In the genomic region with DNA sequence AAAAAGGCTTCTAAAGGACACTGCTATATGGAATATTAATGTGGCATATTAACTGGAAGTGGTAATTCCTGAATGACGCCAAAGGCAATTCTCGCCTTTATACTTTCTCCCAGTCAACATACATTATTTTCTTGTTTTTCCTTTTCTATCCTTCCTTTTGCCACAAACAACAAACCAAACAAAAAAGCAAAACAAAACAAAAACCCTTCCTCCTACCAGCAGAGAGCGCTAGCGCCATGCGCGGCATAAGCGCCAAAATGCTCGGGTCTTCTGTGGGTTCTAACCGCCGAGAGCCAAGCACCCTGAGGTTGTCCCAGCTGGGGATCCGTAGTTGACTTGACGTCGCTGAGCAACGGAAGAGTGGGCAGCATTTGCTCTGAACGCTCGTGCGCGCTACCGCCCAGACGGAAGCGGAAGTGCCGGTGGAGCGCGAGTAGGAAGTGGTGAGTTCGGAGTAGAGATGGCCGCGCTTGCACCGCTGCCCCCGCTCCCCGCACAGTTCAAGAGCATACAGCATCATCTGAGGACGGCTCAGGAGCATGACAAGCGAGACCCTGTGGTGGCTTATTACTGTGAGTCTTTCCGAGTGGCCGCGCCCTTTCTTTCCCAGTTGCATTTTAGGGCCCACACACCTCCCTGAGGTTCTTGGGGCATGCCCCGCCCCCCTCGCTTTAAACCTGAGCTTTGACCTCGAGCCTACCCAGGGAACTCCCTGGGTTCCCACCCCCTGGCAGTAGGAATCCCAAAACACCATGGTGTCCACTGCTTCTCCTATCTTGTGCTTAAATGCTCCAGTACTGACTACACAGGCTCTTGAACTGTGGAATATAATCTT, we compare ENCODE assay signal across 1 cellular context.
TF ChIP-seq lines count a peak whose summit lies in the region.

Gene NMBR, minus strand, starts transcription at position 295 of the 835 bp plus-strand sequence. CDS start 58,464 bp downstream, outside the sequence.
A gene with protein sequence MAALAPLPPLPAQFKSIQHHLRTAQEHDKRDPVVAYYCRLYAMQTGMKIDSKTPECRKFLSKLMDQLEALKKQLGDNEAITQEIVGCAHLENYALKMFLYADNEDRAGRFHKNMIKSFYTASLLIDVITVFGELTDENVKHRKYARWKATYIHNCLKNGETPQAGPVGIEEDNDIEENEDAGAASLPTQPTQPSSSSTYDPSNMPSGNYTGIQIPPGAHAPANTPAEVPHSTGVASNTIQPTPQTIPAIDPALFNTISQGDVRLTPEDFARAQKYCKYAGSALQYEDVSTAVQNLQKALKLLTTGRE (plus strand): TSS at position 436 of the 835 bp plus-strand sequence. CDS start 25 bp downstream, at position 461.

TF ChIP-seq in A549, 52 proteins besides CTCF, POLR2A, EP300 and RAD21 (continued from another document):
- TF ChIP-seq, protein P1, sequence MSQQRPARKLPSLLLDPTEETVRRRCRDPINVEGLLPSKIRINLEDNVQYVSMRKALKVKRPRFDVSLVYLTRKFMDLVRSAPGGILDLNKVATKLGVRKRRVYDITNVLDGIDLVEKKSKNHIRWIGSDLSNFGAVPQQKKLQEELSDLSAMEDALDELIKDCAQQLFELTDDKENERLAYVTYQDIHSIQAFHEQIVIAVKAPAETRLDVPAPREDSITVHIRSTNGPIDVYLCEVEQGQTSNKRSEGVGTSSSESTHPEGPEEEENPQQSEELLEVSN (IDR thresholded peaks at IDR 0.05; ENCODE audit: borderline replicate concordance, low read depth) = no peak
- TF ChIP-seq CHD2 (IDR thresholded peaks at IDR 0.05; ENCODE audit: low read length, partially characterized antibody) = no peak
- TF ChIP-seq TP53 (CRISPR knock-in tag; IDR thresholded peaks at IDR 0.05) = no peak
- TF ChIP-seq FOSL2 (IDR thresholded peaks at IDR 0.05) = no peak
- no peak for TF ChIP-seq FOSL2 (CRISPR knock-in tag; IDR thresholded peaks at IDR 0.05)
- TF ChIP-seq, protein P2, sequence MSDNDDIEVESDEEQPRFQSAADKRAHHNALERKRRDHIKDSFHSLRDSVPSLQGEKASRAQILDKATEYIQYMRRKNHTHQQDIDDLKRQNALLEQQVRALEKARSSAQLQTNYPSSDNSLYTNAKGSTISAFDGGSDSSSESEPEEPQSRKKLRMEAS (IDR thresholded peaks at IDR 0.05) = peak; percentile 85
- TF ChIP-seq ESRRA (IDR thresholded peaks at IDR 0.05; ENCODE audit: borderline replicate concordance, low read length) = no peak
- no peak for TF ChIP-seq RARB (CRISPR knock-in tag; IDR thresholded peaks at IDR 0.05)
- peak; percentile 44 to 82; a peak in 2 of 5 replicates for TF ChIP-seq JUN (IDR thresholded peaks at IDR 0.05)
- TF ChIP-seq, protein P3, sequence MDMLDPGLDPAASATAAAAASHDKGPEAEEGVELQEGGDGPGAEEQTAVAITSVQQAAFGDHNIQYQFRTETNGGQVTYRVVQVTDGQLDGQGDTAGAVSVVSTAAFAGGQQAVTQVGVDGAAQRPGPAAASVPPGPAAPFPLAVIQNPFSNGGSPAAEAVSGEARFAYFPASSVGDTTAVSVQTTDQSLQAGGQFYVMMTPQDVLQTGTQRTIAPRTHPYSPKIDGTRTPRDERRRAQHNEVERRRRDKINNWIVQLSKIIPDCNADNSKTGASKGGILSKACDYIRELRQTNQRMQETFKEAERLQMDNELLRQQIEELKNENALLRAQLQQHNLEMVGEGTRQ (IDR thresholded peaks at IDR 0.05) = no peak
- no peak for TF ChIP-seq MAZ (IDR thresholded peaks at IDR 0.05; ENCODE audit: borderline replicate concordance, low read depth, low read length)
- TF ChIP-seq FOXS1 (CRISPR knock-in tag; IDR thresholded peaks at IDR 0.05) = no peak
- no peak for TF ChIP-seq EHMT2 (IDR thresholded peaks at IDR 0.05; ENCODE audit: low read depth)
- TF ChIP-seq CBX8 (IDR thresholded peaks at IDR 0.05) = no peak
- TF ChIP-seq, protein P4, sequence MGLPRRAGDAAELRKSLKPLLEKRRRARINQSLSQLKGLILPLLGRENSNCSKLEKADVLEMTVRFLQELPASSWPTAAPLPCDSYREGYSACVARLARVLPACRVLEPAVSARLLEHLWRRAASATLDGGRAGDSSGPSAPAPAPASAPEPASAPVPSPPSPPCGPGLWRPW (IDR thresholded peaks at IDR 0.05) = no peak
- TF ChIP-seq NFE2L2 (conservative IDR thresholded peaks at IDR 0.05; ENCODE audit: low read length) = no peak
- no peak for TF ChIP-seq KDM1A (IDR thresholded peaks at IDR 0.05; ENCODE audit: low read depth)
- TF ChIP-seq, protein P5, sequence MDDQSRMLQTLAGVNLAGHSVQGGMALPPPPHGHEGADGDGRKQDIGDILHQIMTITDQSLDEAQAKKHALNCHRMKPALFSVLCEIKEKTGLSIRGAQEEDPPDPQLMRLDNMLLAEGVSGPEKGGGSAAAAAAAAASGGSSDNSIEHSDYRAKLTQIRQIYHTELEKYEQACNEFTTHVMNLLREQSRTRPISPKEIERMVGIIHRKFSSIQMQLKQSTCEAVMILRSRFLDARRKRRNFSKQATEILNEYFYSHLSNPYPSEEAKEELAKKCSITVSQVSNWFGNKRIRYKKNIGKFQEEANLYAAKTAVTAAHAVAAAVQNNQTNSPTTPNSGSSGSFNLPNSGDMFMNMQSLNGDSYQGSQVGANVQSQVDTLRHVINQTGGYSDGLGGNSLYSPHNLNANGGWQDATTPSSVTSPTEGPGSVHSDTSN (IDR thresholded peaks at IDR 0.05) = no peak
- TF ChIP-seq NR3C1 (IDR thresholded peaks at IDR 0.05) = no peak
- TF ChIP-seq, protein P6, sequence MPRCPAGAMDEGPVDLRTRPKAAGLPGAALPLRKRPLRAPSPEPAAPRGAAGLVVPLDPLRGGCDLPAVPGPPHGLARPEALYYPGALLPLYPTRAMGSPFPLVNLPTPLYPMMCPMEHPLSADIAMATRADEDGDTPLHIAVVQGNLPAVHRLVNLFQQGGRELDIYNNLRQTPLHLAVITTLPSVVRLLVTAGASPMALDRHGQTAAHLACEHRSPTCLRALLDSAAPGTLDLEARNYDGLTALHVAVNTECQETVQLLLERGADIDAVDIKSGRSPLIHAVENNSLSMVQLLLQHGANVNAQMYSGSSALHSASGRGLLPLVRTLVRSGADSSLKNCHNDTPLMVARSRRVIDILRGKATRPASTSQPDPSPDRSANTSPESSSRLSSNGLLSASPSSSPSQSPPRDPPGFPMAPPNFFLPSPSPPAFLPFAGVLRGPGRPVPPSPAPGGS (IDR thresholded peaks at IDR 0.05) = peak; percentile 48; the same call in 1 of the 3 replicates
- TF ChIP-seq TFCP2L1 (CRISPR knock-in tag; IDR thresholded peaks at IDR 0.05) = no peak
- TF ChIP-seq RNF2 (IDR thresholded peaks at IDR 0.05; ENCODE audit: borderline replicate concordance, low read depth) = no peak
- no peak for TF ChIP-seq JUNB (IDR thresholded peaks at IDR 0.05)
- no peak for TF ChIP-seq RCOR1 (IDR thresholded peaks at IDR 0.05; ENCODE audit: low read depth, low read length)
- no peak for TF ChIP-seq HMGXB4 (CRISPR knock-in tag; IDR thresholded peaks at IDR 0.05; ENCODE audit: borderline replicate concordance)
- TF ChIP-seq ZFP36 (IDR thresholded peaks at IDR 0.05; ENCODE audit: borderline replicate concordance, partially characterized antibody) = no peak
- no peak for TF ChIP-seq SREBF2 (IDR thresholded peaks at IDR 0.05)
- TF ChIP-seq RFX5 (IDR thresholded peaks at IDR 0.05) = no peak
- no peak for TF ChIP-seq NPAS2 (CRISPR knock-in tag; IDR thresholded peaks at IDR 0.05; ENCODE audit: borderline replicate concordance)
- TF ChIP-seq HOXB13 (CRISPR knock-in tag; IDR thresholded peaks at IDR 0.05; ENCODE audit: low read depth) = no peak
- peak; percentile 57; the same call in 1 of the 2 replicates for TF ChIP-seq PHF8 (IDR thresholded peaks at IDR 0.05; ENCODE audit: borderline replicate concordance, low read depth)
- 0 out of 2 replicates have a peak, but pooled peaks have one; percentile 11 for TF ChIP-seq BHLHE40 (IDR thresholded peaks at IDR 0.05; ENCODE audit: low read depth, low read length)
- no peak for TF ChIP-seq HOXB5 (CRISPR knock-in tag; IDR thresholded peaks at IDR 0.05)
- TF ChIP-seq CHD4 (IDR thresholded peaks at IDR 0.05; ENCODE audit: borderline replicate concordance) = no peak
- TF ChIP-seq GATA3 (IDR thresholded peaks at IDR 0.05; ENCODE audit: borderline replicate concordance) = no peak
- no peak for TF ChIP-seq MAFK (IDR thresholded peaks at IDR 0.05; ENCODE audit: partially characterized antibody)
- no peak for TF ChIP-seq ZC3H11A (IDR thresholded peaks at IDR 0.05)
- TF ChIP-seq POLR2AphosphoS2 (conservative IDR thresholded peaks at IDR 0.05; ENCODE audit: low read length) = no peak
- no peak for TF ChIP-seq ELK1 (IDR thresholded peaks at IDR 0.05; ENCODE audit: low read depth, low read length)
TF ChIP-seq in A549: peak in this region for 8.
